Comparison of ENCODE assay signal across 9 cellular contexts in the genomic region with DNA sequence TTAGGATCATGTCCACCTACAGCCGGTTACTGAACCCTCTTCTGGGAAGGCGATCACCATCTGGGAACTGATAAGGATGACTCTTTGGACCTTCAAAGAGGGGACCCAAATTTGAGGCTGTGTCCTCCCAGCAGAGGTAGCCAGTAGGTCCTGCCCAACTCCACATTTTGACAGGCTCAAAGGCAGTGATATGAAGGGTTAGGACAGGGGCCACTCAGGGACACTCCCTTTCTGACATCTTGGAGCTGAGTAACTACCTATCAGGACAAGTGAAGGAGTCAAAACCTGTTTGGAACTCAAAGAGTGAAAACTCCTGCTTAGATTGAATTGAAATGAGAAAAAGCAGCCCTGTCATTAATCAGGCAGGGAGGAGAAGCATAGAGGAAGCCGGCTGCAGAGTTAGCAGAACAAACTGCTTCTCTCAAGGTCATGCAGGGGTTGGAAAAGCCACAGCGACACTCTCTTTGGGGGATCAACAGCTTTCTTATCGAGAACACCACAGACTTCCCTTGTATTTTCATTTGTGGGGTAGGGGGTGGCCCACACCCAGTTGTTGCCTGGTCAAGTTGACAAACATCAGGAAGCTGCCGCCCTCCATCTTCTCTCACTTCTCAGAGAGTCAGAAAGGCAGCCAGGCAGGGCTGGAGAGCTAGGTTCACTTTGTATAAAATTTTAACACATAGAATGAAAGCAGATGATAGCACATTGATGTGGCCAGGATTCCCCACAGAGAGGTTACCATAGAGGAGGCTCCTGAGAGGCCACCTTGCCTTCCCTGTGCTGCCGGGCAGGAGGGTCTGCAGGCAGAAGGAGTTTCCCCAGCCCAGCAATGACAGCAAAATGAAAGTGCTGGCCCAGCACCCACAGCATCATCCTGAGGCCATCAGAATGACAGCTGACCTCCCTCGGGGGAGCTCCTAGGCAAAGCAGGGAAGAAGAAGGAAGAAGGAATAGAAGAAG.
DNase-seq lines count a peak whose midpoint lies in the region; ATAC-seq and TF ChIP-seq lines count a peak whose summit lies in the region.
"Had no signal": no experiment of that assay in that cellular context is flagged by ENCODE, and none has a peak within 500 bp of the region (broad histone marks: within the 10 kb centered on the region; RNA-seq: fewer than 3 reads in every experiment).

No MANE protein-coding gene starts in this region.

- peak; percentile 44 for ATAC-seq in HG03460 (IDR thresholded peaks at IDR 0.05; ENCODE audit: unreplicated experiment)
- ATAC-seq in stimulated activated naive B cell treated with anti-CD40 and anti-IgM and Interleukin-4, amounts not matched to agents 10 μg/mL and 1 μg/mL and 100 μg/mL, for 72 hours (replicated peaks) = peak; percentile 50 to 65
- no peak for ATAC-seq in HG03135 (IDR thresholded peaks at IDR 0.05; ENCODE audit: unreplicated experiment)

- POLR2A ChIA-PET in HEK293T (lab: Yijun Ruan, JAX) = no interaction called here

- H3K4me1 Mint-ChIP-seq in stimulated activated naive B cell treated with anti-CD40 and anti-IgM and Interleukin-4, amounts not matched to agents 10 μg/mL and 1 μg/mL and 100 μg/mL, for 72 hours = peaks cover 11 to 24% of the 10 kb centered on the region in 2 donors

- H3K36me3 Mint-ChIP-seq in stimulated activated naive B cell treated with anti-CD40 and anti-IgM and Interleukin-4, amounts not matched to agents 10 μg/mL and 1 μg/mL and 100 μg/mL, for 72 hours = peaks cover 25 to 28% of the 10 kb centered on the region in 2 donors

- peak overlapping the region; percentile 81 for H3K27ac Mint-ChIP-seq in stimulated activated naive B cell treated with anti-CD40 and anti-IgM and Interleukin-4, amounts not matched to agents 10 μg/mL and 1 μg/mL and 100 μg/mL, for 72 hours

- H3K27ac ChIP-seq in caudate nucleus (ENCODE audit: low read depth, low read length) = peak overlapping the region; percentile 8

- H3K9me3 Mint-ChIP-seq in stimulated activated naive B cell treated with anti-CD40 and anti-IgM and Interleukin-4, amounts not matched to agents 10 μg/mL and 1 μg/mL and 100 μg/mL, for 72 hours = peaks cover 2 to 5% of the 10 kb centered on the region in 2 donors

- CTCF ChIA-PET in HEK293T (lab: Yijun Ruan, JAX) = no interaction called here

- DNase-seq in activated CD8-positive, alpha-beta memory T cell treated with anti-CD3 and anti-CD28 coated beads, Interleukin-2, amount 50 U/mL, for 4 hours = peak; percentile 18
- no peak for DNase-seq in activated CD8-positive, alpha-beta memory T cell treated with anti-CD3 and anti-CD28 coated beads, Interleukin-2, amount 50 U/mL, for 48 hours
- DNase-seq in caudate nucleus (lab: John Stamatoyannopoulos, UW) (no peak), HEK293T (ENCODE audit: extremely low spot score) (no peak), GM19238 (ENCODE audit: insufficient read length, low spot score) (no peak)
- DNase-seq in stimulated activated naive B cell treated with anti-CD40 and anti-IgM and Interleukin-4, amounts not matched to agents 10 μg/mL and 1 μg/mL and 100 μg/mL, for 72 hours = no peak
- DNase-seq: islet precursor cell had no signal

- peak overlapping the region in 1 of 2 donors; percentile 55 for H3K4me3 Mint-ChIP-seq in stimulated activated naive B cell treated with anti-CD40 and anti-IgM and Interleukin-4, amounts not matched to agents 10 μg/mL and 1 μg/mL and 100 μg/mL, for 72 hours

- no peaks in the 10 kb centered on the region for H3K27me3 Mint-ChIP-seq in stimulated activated naive B cell treated with anti-CD40 and anti-IgM and Interleukin-4, amounts not matched to agents 10 μg/mL and 1 μg/mL and 100 μg/mL, for 72 hours

TF ChIP-seq in HEK293T, 16 proteins besides CTCF, POLR2A, EP300 and RAD21:
- TF ChIP-seq HDGF (IDR thresholded peaks at IDR 0.05; ENCODE audit: borderline replicate concordance) (no peak), BHLHE40 (IDR thresholded peaks at IDR 0.05; ENCODE audit: borderline replicate concordance) (no peak), TARDBP (IDR thresholded peaks at IDR 0.05) (no peak), NFRKB (IDR thresholded peaks at IDR 0.05) (no peak), ELF4 (IDR thresholded peaks at IDR 0.05) (no peak), ZNF384 (IDR thresholded peaks at IDR 0.05) (no peak), LEF1 (IDR thresholded peaks at IDR 0.05; ENCODE audit: borderline replicate concordance) (no peak)
- TF ChIP-seq, protein P1, sequence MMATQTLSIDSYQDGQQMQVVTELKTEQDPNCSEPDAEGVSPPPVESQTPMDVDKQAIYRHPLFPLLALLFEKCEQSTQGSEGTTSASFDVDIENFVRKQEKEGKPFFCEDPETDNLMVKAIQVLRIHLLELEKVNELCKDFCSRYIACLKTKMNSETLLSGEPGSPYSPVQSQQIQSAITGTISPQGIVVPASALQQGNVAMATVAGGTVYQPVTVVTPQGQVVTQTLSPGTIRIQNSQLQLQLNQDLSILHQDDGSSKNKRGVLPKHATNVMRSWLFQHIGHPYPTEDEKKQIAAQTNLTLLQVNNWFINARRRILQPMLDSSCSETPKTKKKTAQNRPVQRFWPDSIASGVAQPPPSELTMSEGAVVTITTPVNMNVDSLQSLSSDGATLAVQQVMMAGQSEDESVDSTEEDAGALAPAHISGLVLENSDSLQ (IDR thresholded peaks at IDR 0.05) = no peak
TF ChIP-seq in HEK293T: peak in this region for 0.
